ENCODE assay signal across 1 cellular context in genomic region chr2:64311948-64312621, GRCh38.
TF ChIP-seq lines count a peak whose summit lies in the region.

No MANE protein-coding gene starts in this region.

TF ChIP-seq in HEK293, 187 proteins besides CTCF, POLR2A, EP300 and RAD21 (continued from another document):
- TF ChIP-seq ELK4 (IDR thresholded peaks at IDR 0.05; ENCODE audit: borderline replicate concordance, low read depth, low read length) (no peak), ZBTB17 (tag by site-specific recombination; IDR thresholded peaks at IDR 0.05) (peak; percentile 63), ZNF670 (tag by site-specific recombination; IDR thresholded peaks at IDR 0.05; ENCODE audit: low read depth) (no peak), ZNF791 (tag by site-specific recombination; IDR thresholded peaks at IDR 0.05) (no peak)
